Comparison of ENCODE assay signal across 22 cellular contexts in genomic region chr6:170424634-170425126, GRCh38.
"Had no signal": no experiment of that assay in that cellular context is flagged by ENCODE, and none has a peak within 500 bp of the region (broad histone marks: within the 10 kb centered on the region; RNA-seq: fewer than 3 reads in every experiment).

No MANE protein-coding gene starts in this region.

- H3K27me3 ChIP-seq: ascending aorta had no signal

- ATAC-seq: activated T-cell treated with anti-CD3 and anti-CD28 coated beads, Interleukin-2, amount 50 U/mL, for 72 hours; left cardiac atrium; right cardiac atrium; stimulated activated naive CD8-positive, alpha-beta T cell treated with anti-CD3 and anti-CD28 coated beads, Interleukin-15, amount 100 ng/mL, for 72 hours had no signal

- H3K9me3 ChIP-seq: ascending aorta, esophagus squamous epithelium, prostate gland, suprapubic skin had no signal

- H3K4me1 Mint-ChIP-seq: activated naive CD4-positive, alpha-beta T cell treated with anti-CD3 and anti-CD28 coated beads, Interleukin-2, amount 50 U/mL, for 24 hours; central memory CD8-positive, alpha-beta T cell; stimulated activated naive CD8-positive, alpha-beta T cell treated with anti-CD3 and anti-CD28 coated beads, Interleukin-15, amount 100 ng/mL, for 72 hours had no signal

- H3K4me1 ChIP-seq: ascending aorta, esophagus squamous epithelium, prostate gland, suprapubic skin had no signal

- H3K36me3 Mint-ChIP-seq: activated naive CD4-positive, alpha-beta T cell treated with anti-CD3 and anti-CD28 coated beads, Interleukin-2, amount 50 U/mL, for 24 hours; mesothelial cell of epicardium had no signal

- FAIRE-seq: endothelial cell of umbilical vein, islet of Langerhans had no signal

- H3K27ac Mint-ChIP-seq: activated naive CD4-positive, alpha-beta T cell treated with anti-CD3 and anti-CD28 coated beads, Interleukin-2, amount 50 U/mL, for 24 hours; activated T-cell treated with anti-CD3 and anti-CD28 coated beads, Interleukin-2, amount 50 U/mL, for 72 hours; mesothelial cell of epicardium; nephron; stimulated activated naive CD8-positive, alpha-beta T cell treated with anti-CD3 and anti-CD28 coated beads, Interleukin-15, amount 100 ng/mL, for 72 hours; T-helper 1 cell treated with Interleukin-12 subunit alpha and Interleukin-12 subunit beta and Interleukin-4 antibody, amounts not matched to agents 30 μg/mL and 1 μg/mL, for 36 hours had no signal

- DNase-seq: activated CD4-positive, CD25-positive, alpha-beta regulatory T cell treated with anti-CD3 and anti-CD28 coated beads, Interleukin-2, amount 50 U/mL, for 72 hours; activated effector memory CD4-positive, alpha-beta T cell treated with anti-CD3 and anti-CD28 coated beads, Interleukin-2, amount 50 U/mL, for 16 hours; activated T-cell treated with anti-CD3 and anti-CD28 coated beads, Interleukin-2, amount 50 U/mL, for 72 hours; effector CD4-positive, alpha-beta T cell; esophagus squamous epithelium; left cardiac atrium; occipital lobe; stimulated activated naive CD8-positive, alpha-beta T cell treated with anti-CD3 and anti-CD28 coated beads, Interleukin-15, amount 100 ng/mL, for 72 hours; trophoblast cell had no signal

- H3K4me3 Mint-ChIP-seq: activated naive CD4-positive, alpha-beta T cell treated with anti-CD3 and anti-CD28 coated beads, Interleukin-2, amount 50 U/mL, for 24 hours; activated T-cell treated with anti-CD3 and anti-CD28 coated beads, Interleukin-2, amount 50 U/mL, for 72 hours; central memory CD8-positive, alpha-beta T cell; mesothelial cell of epicardium; nephron; stimulated activated naive CD8-positive, alpha-beta T cell treated with anti-CD3 and anti-CD28 coated beads, Interleukin-15, amount 100 ng/mL, for 72 hours; T-helper 1 cell treated with Interleukin-12 subunit alpha and Interleukin-12 subunit beta and Interleukin-4 antibody, amounts not matched to agents 30 μg/mL and 1 μg/mL, for 36 hours had no signal

- H3K27ac ChIP-seq: ascending aorta, coronary artery, esophagus squamous epithelium, prostate gland, suprapubic skin had no signal

- H3K9me3 Mint-ChIP-seq: activated naive CD4-positive, alpha-beta T cell treated with anti-CD3 and anti-CD28 coated beads, Interleukin-2, amount 50 U/mL, for 24 hours; activated T-cell treated with anti-CD3 and anti-CD28 coated beads, Interleukin-2, amount 50 U/mL, for 72 hours; central memory CD8-positive, alpha-beta T cell; mesothelial cell of epicardium; nephron; stimulated activated naive CD8-positive, alpha-beta T cell treated with anti-CD3 and anti-CD28 coated beads, Interleukin-15, amount 100 ng/mL, for 72 hours; T-helper 1 cell treated with Interleukin-12 subunit alpha and Interleukin-12 subunit beta and Interleukin-4 antibody, amounts not matched to agents 30 μg/mL and 1 μg/mL, for 36 hours had no signal

- H3K4me3 ChIP-seq: ascending aorta, coronary artery, esophagus squamous epithelium, lung, prostate gland, suprapubic skin had no signal

- H3K36me3 ChIP-seq: ascending aorta, esophagus squamous epithelium, prostate gland, suprapubic skin had no signal
